In the genomic region with DNA sequence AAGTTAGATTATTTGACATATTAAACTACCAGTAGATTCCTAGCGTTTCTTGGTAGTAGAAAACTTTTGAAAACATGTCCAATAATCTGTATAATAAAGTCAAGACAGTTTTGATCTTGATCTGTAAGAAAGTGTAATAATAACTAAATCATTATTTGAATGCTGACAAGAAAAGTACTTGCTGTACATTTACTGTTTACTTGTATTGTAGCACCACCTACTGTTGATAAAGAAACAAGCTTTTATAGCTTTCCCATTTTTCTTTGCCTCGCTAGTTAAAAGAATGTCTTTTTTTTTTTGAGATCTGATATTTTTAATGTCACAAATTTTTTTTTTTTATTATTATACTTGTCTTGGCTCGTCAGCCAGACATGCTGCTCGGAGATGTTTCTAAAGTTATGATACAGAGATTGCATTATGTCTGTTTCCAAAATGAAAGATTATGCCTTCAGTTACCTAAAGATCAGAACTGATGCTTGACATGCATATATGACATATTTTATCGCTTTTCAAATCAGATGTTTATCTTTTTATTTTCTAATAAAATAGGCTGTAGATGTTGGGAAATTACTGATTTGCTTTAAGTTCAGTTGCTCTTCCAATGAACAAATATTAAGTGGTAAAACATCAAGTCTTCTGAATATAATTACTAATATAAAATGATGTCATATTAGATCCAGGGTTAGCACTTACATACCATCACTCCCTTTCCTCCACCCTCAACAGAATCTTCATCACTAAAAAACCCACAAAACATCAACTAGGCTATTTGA, we compare ENCODE assay signal across 8 cellular contexts.
A peak's percentile ranks its signal among the peaks of the same experiment; 100 is the strongest.
DNase-seq lines count a peak whose midpoint lies in the region; ATAC-seq, FAIRE-seq and TF ChIP-seq lines count a peak whose summit lies in the region.

No MANE protein-coding gene starts in this region.

- H3K27ac Mint-ChIP-seq in nephron progenitor cell: no peak overlapping the region

- no peaks in the 10 kb centered on the region for H4K20me1 ChIP-seq in OCI-LY3 (ENCODE audit: insufficient read depth, low read length)

- peaks cover 25% of the 10 kb centered on the region for H3K4me1 Mint-ChIP-seq in nephron progenitor cell

- H3K27ac ChIP-seq in OCI-LY3 (ENCODE audit: low read length): no peak overlapping the region

- H3K27me3 ChIP-seq in OCI-LY3 (ENCODE audit: low read depth, low read length): peaks cover 17% of the 10 kb centered on the region

- no peaks in the 10 kb centered on the region for H3K9me3 ChIP-seq in OCI-LY3 (ENCODE audit: insufficient read depth, low read length)

- FAIRE-seq in endometrium (lab: Jason Lieb, UNC): peak; percentile 98

- H3K9me3 Mint-ChIP-seq in nephron progenitor cell: peaks cover 12% of the 10 kb centered on the region

- H2AFZ ChIP-seq in OCI-LY3 (ENCODE audit: low read depth, low read length): no peak overlapping the region

- peak; percentile 74 for TF ChIP-seq CTCF in OCI-LY3 (IDR thresholded peaks at IDR 0.05; ENCODE audit: low read depth, low read length)
- TF ChIP-seq CTCF in nephron progenitor cell (IDR thresholded peaks at IDR 0.05): peak; percentile 55

- no peak overlapping the region for H3K4me2 ChIP-seq in OCI-LY3 (ENCODE audit: low read length)

- H3K27me3 Mint-ChIP-seq in nephron progenitor cell (ENCODE audit: low read depth, poor library complexity): no peaks in the 10 kb centered on the region

- H3K79me2 ChIP-seq in OCI-LY3 (ENCODE audit: low read length): no peaks in the 10 kb centered on the region

- no peak overlapping the region for H3K4me3 Mint-ChIP-seq in nephron progenitor cell

- no peak overlapping the region for H3K4me3 ChIP-seq in OCI-LY3 (ENCODE audit: low read length)

- ATAC-seq in HG03378 (IDR thresholded peaks at IDR 0.05; ENCODE audit: unreplicated experiment): no peak

- DNase-seq in AG08395 (ENCODE audit: low spot score) (peak; percentile 26), HCEC 1CT (peak; percentile 64), nephron progenitor cell (no peak)
- no peak for DNase-seq in stimulated activated CD4-positive, alpha-beta T cell treated with anti-CD3 and anti-CD28 coated beads, Interleukin-4, amount 100 ng/mL, for 24 hours
- DNase-seq in activated CD8-positive, alpha-beta memory T cell treated with anti-CD3 and anti-CD28 coated beads, Interleukin-2, amount 50 U/mL, for 48 hours: no peak

- H3K9ac ChIP-seq in OCI-LY3 (ENCODE audit: low read length): no peak overlapping the region

- no peaks in the 10 kb centered on the region for H3K36me3 ChIP-seq in OCI-LY3 (replicated peaks; ENCODE audit: low read depth, low read length)

- H3K4me1 ChIP-seq in OCI-LY3 (ENCODE audit: low read length): no peaks in the 10 kb centered on the region

- peaks cover 5% of the 10 kb centered on the region for H3K36me3 Mint-ChIP-seq in nephron progenitor cell (ENCODE audit: low read depth)

Comparison
In these comparisons a context has a peak if more than half of its experiments do, and no peak if none do; other contexts are left out.
1. DNase-seq: peak in AG08395 (single experiment) and HCEC 1CT (single experiment); none in nephron progenitor cell (single experiment), stimulated activated CD4-positive, alpha-beta T cell treated with anti-CD3 and anti-CD28 coated beads, Interleukin-4, amount 100 ng/mL, for 24 hours (single experiment) and activated CD8-positive, alpha-beta memory T cell treated with anti-CD3 and anti-CD28 coated beads, Interleukin-2, amount 50 U/mL, for 48 hours (single experiment).